ENCODE assay signal across 7 cellular contexts in the genomic region with DNA sequence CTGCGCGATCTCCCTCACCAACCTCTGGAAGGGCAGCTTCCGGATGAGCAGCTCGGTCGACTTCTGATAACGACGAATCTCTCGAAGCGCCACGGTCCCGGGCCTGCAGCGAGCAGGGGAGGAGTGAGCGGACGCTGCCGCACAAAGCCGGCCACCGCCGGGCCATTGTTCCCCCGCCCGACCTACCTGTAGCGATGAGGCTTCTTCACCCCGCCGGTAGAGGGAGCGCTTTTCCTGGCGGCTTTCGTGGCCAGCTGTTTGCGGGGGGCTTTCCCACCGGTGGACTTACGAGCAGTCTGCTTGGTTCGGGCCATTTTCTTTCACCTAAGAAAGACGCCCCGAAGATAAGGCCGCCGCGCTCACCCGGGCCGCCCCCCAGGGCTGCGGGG. TPM values are rescaled to one million over a fixed set of nuclear protein-coding genes. Genes with fewer than 3 reads are reported as not detected.
DNase-seq lines count a peak whose midpoint lies in the region; ATAC-seq and TF ChIP-seq lines count a peak whose summit lies in the region.

No MANE protein-coding gene starts in this region.

- peak; percentile 73 for TF ChIP-seq CTCF in GM10266 (IDR thresholded peaks at IDR 0.05; ENCODE audit: control insufficient read depth, insufficient read depth, low read depth, missing control alignments)

- DNase-seq in GM10266 (ENCODE audit: extremely low spot score) (peak; percentile 62), MV-4-11 (lab: John Stamatoyannopoulos, UW) (peak; percentile 53), globus pallidus (ENCODE audit: low spot score) (no peak)
- DNase-seq in stimulated activated CD8-positive, alpha-beta memory T cell treated with anti-CD3 and anti-CD28 coated beads, Interleukin-7, amount 100 ng/mL, for 1 hour (ENCODE audit: low read depth in 2 of 2), result peak; percentile 44 to 48

- H3K4me3 ChIP-seq in iPS-20b (ENCODE audit: low read length), result peak overlapping the region; percentile 96

- WGBS in adipose tissue, 3 donors, result 0% methylated on average over 37 to 38 of the region's 38 CpGs

- no peaks in the 10 kb centered on the region for H3K27me3 ChIP-seq in iPS-20b (ENCODE audit: insufficient read depth, low read length)

- peak; percentile 8 for ATAC-seq in GM21717 (IDR thresholded peaks at IDR 0.05; ENCODE audit: unreplicated experiment)

- H3K4me1 ChIP-seq in iPS-20b (ENCODE audit: insufficient read depth, low read length), result peaks cover 8% of the 10 kb centered on the region; the same call in 1 of the 2 replicates

- H3K9me3 ChIP-seq in iPS-20b (ENCODE audit: insufficient read depth, low read depth, low read length), result no peaks in the 10 kb centered on the region

- peaks cover 28% of the 10 kb centered on the region for H3K36me3 ChIP-seq in iPS-20b (ENCODE audit: insufficient read depth, low read depth, low read length)

- H3K9ac ChIP-seq in iPS-20b (ENCODE audit: low read depth, low read length), result peak overlapping the region; percentile 95

- peak overlapping the region; percentile 87 for H3K27ac ChIP-seq in adipose tissue (ENCODE audit: low read depth, low read length)
- peak overlapping the region; percentile 49 for H3K27ac ChIP-seq in iPS-20b (ENCODE audit: low read length)

RNA-seq across cellular contexts. Expression of a gene that starts 5.8 kb away (rescaled TPM):
- 10 to 100 TPM in 2 of 3 donors, 1 to 10 TPM in 1; 9.7 to 15.0 (median 13.9) TPM for polyA plus RNA-seq in adipose tissue

RNA-seq across cellular contexts. Expression of a gene that starts 13.9 kb away (rescaled TPM):
- polyA plus RNA-seq in adipose tissue, result 10 to 100 TPM; 28.9 to 32.0 (median 29.0) TPM

RNA-seq across cellular contexts. Expression of a gene that starts 57.6 kb away (rescaled TPM):
- polyA plus RNA-seq in adipose tissue, result 10 to 100 TPM in 2 of 3 donors, 1 to 10 TPM in 1; 8.0 to 18.9 (median 13.7) TPM
